17 cellular contexts compared by ENCODE assay signal in the genomic region with DNA sequence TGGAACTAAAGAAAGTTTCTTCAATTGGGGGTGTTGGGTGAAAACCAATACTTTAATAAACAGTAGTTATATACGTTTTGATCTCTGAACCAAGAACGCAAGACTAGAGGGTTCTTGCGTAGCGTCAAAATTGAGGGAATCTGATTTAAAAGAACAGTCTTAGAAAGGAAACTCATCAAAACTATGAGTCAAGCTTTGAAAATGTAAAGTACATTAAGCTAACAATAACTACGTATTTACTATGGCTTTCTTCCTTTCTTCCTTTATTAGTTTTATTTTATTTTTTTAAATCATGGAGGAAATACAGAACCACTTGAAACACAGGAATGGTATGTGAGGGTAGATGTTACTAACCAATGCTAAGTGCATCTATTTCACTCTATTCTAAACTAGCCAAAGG.
DNase-seq lines count a peak whose midpoint lies in the region; FAIRE-seq and TF ChIP-seq lines count a peak whose summit lies in the region.
"Had no signal": no experiment of that assay in that cellular context is flagged by ENCODE, and none has a peak within 500 bp of the region (broad histone marks: within the 10 kb centered on the region; RNA-seq: fewer than 3 reads in every experiment).

No MANE protein-coding gene starts in this region.

- TF ChIP-seq EP300 in tibial nerve (IDR thresholded peaks at IDR 0.05): no peak

- no peak overlapping the region for H3K4me3 Mint-ChIP-seq in astrocyte (ENCODE audit: unreplicated experiment)
- H3K4me3 Mint-ChIP-seq: CD4-positive, CD25-positive, alpha-beta regulatory T cell; GM23338 had no signal

- no peaks in the 10 kb centered on the region for H3K27me3 Mint-ChIP-seq in astrocyte (ENCODE audit: low read depth, unreplicated experiment)

- H3K27me3 ChIP-seq in astrocyte (ENCODE audit: insufficient read depth, low read length): no peaks in the 10 kb centered on the region
- H3K27me3 ChIP-seq in smooth muscle cell (ENCODE audit: low read depth): no peaks in the 10 kb centered on the region
- no peaks in the 10 kb centered on the region for H3K27me3 ChIP-seq in tibial nerve
- H3K27me3 ChIP-seq in tibial artery: no peaks in the 10 kb centered on the region
- H3K27me3 ChIP-seq: BLaER1 treated with 17β-estradiol and CSF1 and Interleukin-3, amounts not matched to agents 10 nM and 100 nM had no signal

- H3K9me3 ChIP-seq in astrocyte (ENCODE audit: insufficient read depth, low read depth, low read length): no peaks in the 10 kb centered on the region
- no peaks in the 10 kb centered on the region for H3K9me3 ChIP-seq in smooth muscle cell (replicated peaks; ENCODE audit: low read depth)
- no peaks in the 10 kb centered on the region for H3K9me3 ChIP-seq in tibial nerve
- no peaks in the 10 kb centered on the region for H3K9me3 ChIP-seq in tibial artery
- H3K9me3 ChIP-seq: BLaER1 treated with 17β-estradiol and CSF1 and Interleukin-3, amounts not matched to agents 10 nM and 100 nM had no signal

- H3K36me3 ChIP-seq in astrocyte (ENCODE audit: insufficient read depth, low read length) (no peaks in the 10 kb centered on the region), smooth muscle cell (ENCODE audit: low read depth) (no peaks in the 10 kb centered on the region), tibial nerve (no peaks in the 10 kb centered on the region), tibial artery (no peaks in the 10 kb centered on the region)
- H3K36me3 ChIP-seq: BLaER1 treated with 17β-estradiol and CSF1 and Interleukin-3, amounts not matched to agents 10 nM and 100 nM had no signal

- no peak for TF ChIP-seq CTCF in astrocyte (IDR thresholded peaks at IDR 0.05; ENCODE audit: insufficient read depth, low read depth, low read length)
- no peak for TF ChIP-seq CTCF in choroid plexus epithelial cell (conservative IDR thresholded peaks at IDR 0.05; ENCODE audit: low read depth, low read length)
- no peak for TF ChIP-seq CTCF in smooth muscle cell (IDR thresholded peaks at IDR 0.05; ENCODE audit: borderline replicate concordance, insufficient read depth, poor library complexity, severe bottlenecking)
- no peak for TF ChIP-seq CTCF in tibial nerve (IDR thresholded peaks at IDR 0.05)
- no peak for TF ChIP-seq CTCF in tibial artery (IDR thresholded peaks at IDR 0.05)

- DNase-seq in astrocyte (ENCODE audit: low read depth) (peak; percentile 27), choroid plexus epithelial cell (ENCODE audit: low read depth) (peak; percentile 6), glomerular endothelial cell (ENCODE audit: extremely low read depth, low read depth, low spot score) (peak; percentile 14), smooth muscle cell (lab: John Stamatoyannopoulos, UW; ENCODE audit: unreplicated experiment) (no peak), tibial nerve (ENCODE audit: low spot score in 2 of 2) (no peak), T-helper 2 cell (no peak), tibial artery (no peak)
- no peak for DNase-seq in stimulated activated naive CD4-positive, alpha-beta T cell treated with Interleukin-2 at 50 U/mL for 16 hours (lab: John Stamatoyannopoulos, UW)
- DNase-seq: Calu3; CD4-positive, CD25-positive, alpha-beta regulatory T cell; DMS 273 treated with DMSO at 0.1 percent for 48 hours; H7 had no signal

- intact Hi-C loops in tibial artery (cut with DNase I; ENCODE audit: low total_unique reads): no loop called here

- H3K4me1 Mint-ChIP-seq in astrocyte (ENCODE audit: low read depth, unreplicated experiment): no peaks in the 10 kb centered on the region
- H3K4me1 Mint-ChIP-seq: CD4-positive, CD25-positive, alpha-beta regulatory T cell; GM23338 had no signal

- 78% methylated on average over 5 of the region's 5 CpGs for WGBS in smooth muscle cell (ENCODE audit: low lambda C conversion rate)
- WGBS in tibial nerve, 2 donors: 56 to 84% methylated on average over 5 of the region's 5 CpGs

- H3K79me2 ChIP-seq in astrocyte (ENCODE audit: insufficient read depth, low read length) (no peaks in the 10 kb centered on the region), smooth muscle cell (ENCODE audit: low read depth) (no peaks in the 10 kb centered on the region)

- no peak for TF ChIP-seq POLR2A in tibial nerve (IDR thresholded peaks at IDR 0.05)

- H3K9ac ChIP-seq in astrocyte (ENCODE audit: low read length) (no peak overlapping the region), smooth muscle cell (ENCODE audit: low read depth) (no peak overlapping the region)
- H3K9ac ChIP-seq: BLaER1 treated with 17β-estradiol and CSF1 and Interleukin-3, amounts not matched to agents 10 nM and 100 nM had no signal

- FAIRE-seq in astrocyte (lab: Jason Lieb, UNC): no peak
- FAIRE-seq: GM12878, HepG2, HTR-8/SVneo had no signal

- no peak overlapping the region for H3K4me3 ChIP-seq in astrocyte (ENCODE audit: insufficient read depth, low read depth, low read length)
- no peak overlapping the region for H3K4me3 ChIP-seq in choroid plexus epithelial cell (ENCODE audit: low read depth, low read length)
- H3K4me3 ChIP-seq in smooth muscle cell: no peak overlapping the region
- no peak overlapping the region for H3K4me3 ChIP-seq in tibial nerve
- no peak overlapping the region for H3K4me3 ChIP-seq in tibial artery
- H3K4me3 ChIP-seq: BLaER1 treated with 17β-estradiol and CSF1 and Interleukin-3, amounts not matched to agents 10 nM and 100 nM; GM12878; GM23338 had no signal

- no peaks in the 10 kb centered on the region for H3K9me3 Mint-ChIP-seq in astrocyte (ENCODE audit: unreplicated experiment)
- H3K9me3 Mint-ChIP-seq: GM23338 had no signal

- no peaks in the 10 kb centered on the region for H3K36me3 Mint-ChIP-seq in astrocyte (ENCODE audit: low read depth, unreplicated experiment)
- H3K36me3 Mint-ChIP-seq: CD4-positive, CD25-positive, alpha-beta regulatory T cell had no signal

- H4K20me1 ChIP-seq in astrocyte (ENCODE audit: insufficient read depth, low read length) (no peaks in the 10 kb centered on the region), smooth muscle cell (ENCODE audit: low read depth) (no peaks in the 10 kb centered on the region)
- H4K20me1 ChIP-seq: BLaER1 treated with 17β-estradiol and CSF1 and Interleukin-3, amounts not matched to agents 10 nM and 100 nM had no signal

- H3K4me2 ChIP-seq in astrocyte (ENCODE audit: low read length): no peak overlapping the region
- H3K4me2 ChIP-seq in smooth muscle cell: no peak overlapping the region
- H3K4me2 ChIP-seq: BLaER1 treated with 17β-estradiol and CSF1 and Interleukin-3, amounts not matched to agents 10 nM and 100 nM; GM23338 had no signal

- no peaks in the 10 kb centered on the region for H3K4me1 ChIP-seq in astrocyte (ENCODE audit: insufficient read depth, low read length)
- H3K4me1 ChIP-seq in smooth muscle cell (ENCODE audit: low read depth): no peaks in the 10 kb centered on the region
- no peaks in the 10 kb centered on the region for H3K4me1 ChIP-seq in tibial nerve
- no peaks in the 10 kb centered on the region for H3K4me1 ChIP-seq in tibial artery
- H3K4me1 ChIP-seq: BLaER1 treated with 17β-estradiol and CSF1 and Interleukin-3, amounts not matched to agents 10 nM and 100 nM had no signal

- no peak overlapping the region for H3K27ac Mint-ChIP-seq in astrocyte (ENCODE audit: unreplicated experiment)
- H3K27ac Mint-ChIP-seq: CD4-positive, CD25-positive, alpha-beta regulatory T cell; GM23338 had no signal

- H3F3A ChIP-seq in smooth muscle cell (ENCODE audit: low read depth): no peaks in the 10 kb centered on the region

- no peak overlapping the region for H2AFZ ChIP-seq in astrocyte (ENCODE audit: low read depth, low read length)
- H2AFZ ChIP-seq in smooth muscle cell (ENCODE audit: low read depth): peak overlapping the region; percentile 16
- H2AFZ ChIP-seq: GM23338 had no signal

- H3K27ac ChIP-seq in astrocyte (ENCODE audit: low read depth, low read length): no peak overlapping the region
- no peak overlapping the region for H3K27ac ChIP-seq in smooth muscle cell (ENCODE audit: low read depth)
- no peak overlapping the region for H3K27ac ChIP-seq in tibial nerve
- no peak overlapping the region for H3K27ac ChIP-seq in tibial artery
- H3K27ac ChIP-seq: BLaER1 treated with 17β-estradiol and CSF1 and Interleukin-3, amounts not matched to agents 10 nM and 100 nM had no signal

Comparison
In these comparisons a context has a peak if more than half of its experiments do, and no peak if none do; other contexts are left out.
1. DNase-seq: peak in astrocyte (single experiment), choroid plexus epithelial cell (single experiment) and glomerular endothelial cell (single experiment); none in smooth muscle cell (single experiment), tibial nerve (0 of 2), T-helper 2 cell (0 of 5), stimulated activated naive CD4-positive, alpha-beta T cell treated with Interleukin-2 at 50 U/mL for 16 hours (single experiment) and tibial artery (0 of 2).